15 cellular contexts compared by ENCODE assay signal in the genomic region with DNA sequence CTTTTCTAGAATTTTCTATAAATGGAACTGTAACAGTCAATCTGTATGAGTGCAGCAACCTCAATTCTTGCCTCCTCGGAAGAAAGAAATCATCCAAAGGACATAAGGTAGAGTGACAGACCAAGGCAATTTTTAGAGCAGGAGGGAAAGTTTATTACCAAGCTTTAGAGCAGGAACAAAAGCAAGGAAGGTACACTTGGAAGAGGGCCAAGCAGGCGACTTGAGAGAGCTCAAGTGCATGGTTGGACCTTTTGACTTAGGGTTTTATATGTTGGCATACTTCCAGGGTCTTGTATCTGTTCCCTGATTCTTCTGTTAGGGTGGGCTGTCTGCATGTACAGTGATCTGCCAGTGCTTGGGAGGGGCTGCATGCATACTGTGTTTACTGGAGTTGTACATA. TPM values are rescaled to one million over a fixed set of nuclear protein-coding genes. Genes with fewer than 3 reads are reported as not detected.
DNase-seq lines count a peak whose midpoint lies in the region; ATAC-seq and TF ChIP-seq lines count a peak whose summit lies in the region.
"Had no signal": no experiment of that assay in that cellular context is flagged by ENCODE, and none has a peak within 500 bp of the region (broad histone marks: within the 10 kb centered on the region; RNA-seq: fewer than 3 reads in every experiment).

No MANE protein-coding gene starts in this region.

- no peak for TF ChIP-seq CTCF in thyroid gland (IDR thresholded peaks at IDR 0.05)
- TF ChIP-seq CTCF in right lobe of liver (IDR thresholded peaks at IDR 0.05), result no peak
- no peak for TF ChIP-seq CTCF in osteoblast (IDR thresholded peaks at IDR 0.05; ENCODE audit: extremely low read depth, low read depth, low read length)

- no peak overlapping the region for H3K4me2 ChIP-seq in osteoblast (ENCODE audit: insufficient read depth, low read length)

- intact Hi-C loops in thyroid gland (cut with DNase I) (no loop called here), right lobe of liver (cut with DNase I) (no loop called here)

- H3K27me3 ChIP-seq in thyroid gland (no peaks in the 10 kb centered on the region), right lobe of liver (no peaks in the 10 kb centered on the region), osteoblast (ENCODE audit: insufficient read depth, low read length) (no peaks in the 10 kb centered on the region)
- H3K27me3 ChIP-seq: BE2C, Peyer's patch had no signal

- no peak for ATAC-seq in right lobe of liver
- ATAC-seq: HepG2 had no signal

- peaks cover 4 to 8% of the 10 kb centered on the region in 2 donors for H3K4me1 ChIP-seq in thyroid gland
- H3K4me1 ChIP-seq in right lobe of liver, result no peaks in the 10 kb centered on the region
- H3K4me1 ChIP-seq in osteoblast (ENCODE audit: insufficient read depth, low read length), result no peaks in the 10 kb centered on the region
- H3K4me1 ChIP-seq: BE2C, Peyer's patch had no signal

- no peaks in the 10 kb centered on the region for H3K79me2 ChIP-seq in osteoblast (ENCODE audit: insufficient read depth, low read length)

- H3K36me3 ChIP-seq in thyroid gland (no peaks in the 10 kb centered on the region), right lobe of liver (no peaks in the 10 kb centered on the region), osteoblast (ENCODE audit: insufficient read depth, low read length) (no peaks in the 10 kb centered on the region)
- H3K36me3 ChIP-seq: BE2C, Peyer's patch had no signal

- H3K4me3 ChIP-seq in thyroid gland (replicated peaks in 1 of 3) (no peak overlapping the region), right lobe of liver (no peak overlapping the region), osteoblast (ENCODE audit: insufficient read depth, low read length) (no peak overlapping the region)
- H3K4me3 ChIP-seq: Peyer's patch had no signal

- DNase-seq in NCI-H748 (lab: John Stamatoyannopoulos, UW; ENCODE audit: unreplicated experiment), result peak; percentile 14
- DNase-seq in NCI-H748 treated with DMSO at 0.1 percent for 48 hours (lab: John Stamatoyannopoulos, UW), result no peak
- peak; percentile 78 for DNase-seq in NCI-H1105 treated with DMSO at 0.1 percent for 48 hours (lab: John Stamatoyannopoulos, UW)
- DNase-seq in NCI-H345 (lab: John Stamatoyannopoulos, UW), result peak; percentile 18
- DNase-seq in thyroid gland, result peak; percentile 62 to 65
- DNase-seq in right lobe of liver, result no peak
- DNase-seq in osteoblast (ENCODE audit: insufficient read length, low spot score, missing footprints), result no peak
- DNase-seq: BE2C; CD8-positive, alpha-beta memory T cell; Karpas-422; NCI-H1694; NCI-H526; Peyer's patch; SHP77 had no signal

- TF ChIP-seq POLR2A in thyroid gland (IDR thresholded peaks at IDR 0.05), result no peak
- TF ChIP-seq POLR2A in right lobe of liver (IDR thresholded peaks at IDR 0.05), result no peak

- WGBS in thyroid gland, 2 donors, result 28 to 31% methylated on average over 2 of the region's 2 CpGs
- WGBS in right lobe of liver (ENCODE audit: insufficient coverage, low coverage, low lambda C conversion rate, missing lambda C conversion rate), result 65% methylated on average over 2 of the region's 2 CpGs

- H2AFZ ChIP-seq in osteoblast (ENCODE audit: low read length), result no peak overlapping the region

- no peaks in the 10 kb centered on the region for H4K20me1 ChIP-seq in osteoblast (ENCODE audit: insufficient read depth, low read length)

- H3K9me3 ChIP-seq in thyroid gland (no peaks in the 10 kb centered on the region), right lobe of liver (no peaks in the 10 kb centered on the region), osteoblast (ENCODE audit: low read depth, low read length) (no peaks in the 10 kb centered on the region)
- H3K9me3 ChIP-seq: BE2C, Peyer's patch had no signal

- H3K27ac ChIP-seq in thyroid gland (no peak overlapping the region), right lobe of liver (no peak overlapping the region), osteoblast (ENCODE audit: low read depth, low read length) (no peak overlapping the region)
- H3K27ac ChIP-seq: Peyer's patch had no signal

RNA-seq across cellular contexts. Expression of a gene that starts 50.3 kb away (rescaled TPM):
- total RNA-seq in thyroid gland, result 1 to 10 TPM; 3.4 to 6.5 (median 5.6) TPM
- not detected for total RNA-seq in right lobe of liver
- total RNA-seq in osteoblast, result not detected in 2 replicates
- total RNA-seq: CD8-positive, alpha-beta memory T cell; HepG2 had no signal

Comparison
In these comparisons a context has a peak if more than half of its experiments do, and no peak if none do; other contexts are left out.
1. DNase-seq: peak in NCI-H748 (single experiment), NCI-H1105 treated with DMSO at 0.1 percent for 48 hours (single experiment), NCI-H345 (single experiment) and thyroid gland (2 of 2); none in NCI-H748 treated with DMSO at 0.1 percent for 48 hours (single experiment), right lobe of liver (0 of 3) and osteoblast (single experiment).